ENCODE assay signal across 8 cellular contexts in genomic region chr15:90221251-90221900, GRCh38. TPM values are rescaled to one million over a fixed set of nuclear protein-coding genes. Genes with fewer than 3 reads are reported as not detected.
DNase-seq lines count a peak whose midpoint lies in the region; ATAC-seq and TF ChIP-seq lines count a peak whose summit lies in the region.

No MANE protein-coding gene starts in this region.

- H3K27me3 Mint-ChIP-seq in activated CD4-positive, alpha-beta T cell treated with anti-CD3 and anti-CD28 coated beads, Interleukin-2, amount 10 ng/mL, durations not matched to agents 7 days and 5 days: no peaks in the 10 kb centered on the region

- peak; percentile 90 for ATAC-seq in aorta (ENCODE audit: low FRiP score)
- ATAC-seq in HG03135 (IDR thresholded peaks at IDR 0.05; ENCODE audit: unreplicated experiment): no peak

- 14 to 17% methylated on average over 14 of the region's 14 CpGs for WGBS in aorta, 2 donors

- no peak overlapping the region for H3K27ac Mint-ChIP-seq in activated CD4-positive, alpha-beta T cell treated with anti-CD3 and anti-CD28 coated beads, Interleukin-2, amount 10 ng/mL, durations not matched to agents 7 days and 5 days

- peaks cover 33% of the 10 kb centered on the region; the same call in 1 of the 2 replicates for H3K36me3 ChIP-seq in Loucy (ENCODE audit: insufficient read depth, low read length)
- no peaks in the 10 kb centered on the region for H3K36me3 ChIP-seq in aorta (ENCODE audit: control insufficient read depth in 1 of 2, insufficient read depth in 2 of 2, low read length in 1 of 2)

- no peaks in the 10 kb centered on the region for H3K9me2 ChIP-seq in Loucy (replicated peaks; ENCODE audit: low read depth, low read length)

- no peaks in the 10 kb centered on the region for H3K27me3 ChIP-seq in Loucy (ENCODE audit: insufficient read depth, low read length, poor library complexity, severe bottlenecking)
- no peaks in the 10 kb centered on the region for H3K27me3 ChIP-seq in aorta (ENCODE audit: control insufficient read depth in 1 of 2, insufficient read depth in 2 of 2, low read length in 1 of 2)

- TF ChIP-seq POLR2A in erythroblast (IDR thresholded peaks at IDR 0.05; ENCODE audit: low read length): no peak

- H3K27ac ChIP-seq in aorta (ENCODE audit: low read depth in 1 of 2, low read length in 2 of 2): no peak overlapping the region

- peaks cover 10% of the 10 kb centered on the region for H3K36me3 Mint-ChIP-seq in activated CD4-positive, alpha-beta T cell treated with anti-CD3 and anti-CD28 coated beads, Interleukin-2, amount 10 ng/mL, durations not matched to agents 7 days and 5 days (ENCODE audit: low read depth)

- H3K4me3 ChIP-seq in Loucy (ENCODE audit: low read length, poor library complexity, severe bottlenecking) (no peak overlapping the region), aorta (ENCODE audit: low read length in 2 of 2) (no peak overlapping the region)

- no peaks in the 10 kb centered on the region for H3F3A ChIP-seq in Loucy (ENCODE audit: low read depth)

- no peaks in the 10 kb centered on the region for H3K9me3 ChIP-seq in Loucy (ENCODE audit: insufficient read depth, low read depth, low read length)
- H3K9me3 ChIP-seq in aorta (ENCODE audit: control insufficient read depth, low read length): no peaks in the 10 kb centered on the region

- H3K4me3 Mint-ChIP-seq in activated CD4-positive, alpha-beta T cell treated with anti-CD3 and anti-CD28 coated beads, Interleukin-2, amount 10 ng/mL, durations not matched to agents 7 days and 5 days: no peak overlapping the region

- H3K4me2 ChIP-seq in Loucy (ENCODE audit: low read depth, low read length, poor library complexity, severe bottlenecking): no peak overlapping the region

- H3K79me2 ChIP-seq in Loucy (ENCODE audit: insufficient read depth, low read length): no peaks in the 10 kb centered on the region

- DNase-seq in activated CD4-positive, alpha-beta T cell treated with anti-CD3 and anti-CD28 coated beads, Interleukin-2, amount 10 ng/mL, durations not matched to agents 7 days and 5 days: peak; percentile 37
- no peak for DNase-seq in activated CD4-positive, alpha-beta T cell treated with anti-CD3 and anti-CD28 coated beads for 1 hour
- peak; percentile 29 for DNase-seq in SKM-1 (lab: John Stamatoyannopoulos, UW; ENCODE audit: unreplicated experiment)
- DNase-seq in erythroblast (lab: John Stamatoyannopoulos, UW): peak; percentile 77 to 84
- DNase-seq in mucosa of gallbladder (ENCODE audit: low spot score): peak; percentile 75
- DNase-seq in aorta: peak; percentile 89 to 93

- no peaks in the 10 kb centered on the region for H4K20me1 ChIP-seq in Loucy (ENCODE audit: insufficient read depth, low read length, poor library complexity, severe bottlenecking)

- H3K9me3 Mint-ChIP-seq in activated CD4-positive, alpha-beta T cell treated with anti-CD3 and anti-CD28 coated beads, Interleukin-2, amount 10 ng/mL, durations not matched to agents 7 days and 5 days: no peaks in the 10 kb centered on the region

- peak; percentile 68 for TF ChIP-seq CTCF in Loucy (conservative IDR thresholded peaks at IDR 0.05; ENCODE audit: low read length)

- CTCF ChIA-PET in activated CD4-positive, alpha-beta T cell treated with anti-CD3 and anti-CD28 coated beads, Interleukin-2, amount 10 ng/mL, durations not matched to agents 7 days and 5 days (lab: Charles Lee): interaction anchor here (0.6 to 2.7 kb wide), 14 partner anchors 9 to 709 kb away, joined by 3 to 13 read pairs (median 5); partner anchors contain the start of genes SEMA4B and TTLL13

- no peak overlapping the region for H3K9ac ChIP-seq in Loucy (ENCODE audit: low read depth, low read length, poor library complexity, severe bottlenecking)

- peaks cover 14% of the 10 kb centered on the region for H3K4me1 Mint-ChIP-seq in activated CD4-positive, alpha-beta T cell treated with anti-CD3 and anti-CD28 coated beads, Interleukin-2, amount 10 ng/mL, durations not matched to agents 7 days and 5 days

- intact Hi-C loops in aorta (cut with DNase I): no loop called here

- H2AFZ ChIP-seq in Loucy (ENCODE audit: low read length): no peak overlapping the region

- POLR2A ChIA-PET in activated CD4-positive, alpha-beta T cell treated with anti-CD3 and anti-CD28 coated beads, Interleukin-2, amount 10 ng/mL, durations not matched to agents 7 days and 5 days (lab: Charles Lee): no interaction called here

- H3K4me1 ChIP-seq in Loucy (ENCODE audit: insufficient read depth, low read length, poor library complexity, severe bottlenecking): no peaks in the 10 kb centered on the region
- no peaks in the 10 kb centered on the region for H3K4me1 ChIP-seq in aorta (ENCODE audit: control insufficient read depth in 1 of 2, insufficient read depth in 2 of 2, low read length in 2 of 2)

RNA-seq across cellular contexts. Expression of gene CIB1, which starts 12.4 kb away (rescaled TPM):
- 10 to 100 TPM; 75.4 to 83.5 TPM for total RNA-seq in activated CD4-positive, alpha-beta T cell treated with anti-CD3 and anti-CD28 coated beads, Interleukin-2, amount 10 ng/mL, durations not matched to agents 7 days and 5 days
- total RNA-seq in mucosa of gallbladder (106 TPM), aorta (10 to 100 TPM; 35.5 to 54.7 TPM)
- 100 to 1,000 TPM in 1 of 2 donors, 10 to 100 TPM in 1; 94.2 to 128 TPM for polyA plus RNA-seq in aorta

RNA-seq across cellular contexts. Expression of gene GDPGP1, which starts 12.6 kb away (rescaled TPM):
- 1 to 10 TPM; 9.8 to 10.0 TPM for total RNA-seq in activated CD4-positive, alpha-beta T cell treated with anti-CD3 and anti-CD28 coated beads, Interleukin-2, amount 10 ng/mL, durations not matched to agents 7 days and 5 days
- total RNA-seq in mucosa of gallbladder (12.6 TPM), aorta (1 to 10 TPM; 3.3 to 7.1 TPM)
- polyA plus RNA-seq in aorta: 1 to 10 TPM; 1.3 to 2.1 TPM

RNA-seq across cellular contexts. Expression of gene SEMA4B, which starts 20.2 kb away (rescaled TPM):
- 10 to 100 TPM; 23.4 to 26.7 TPM for total RNA-seq in activated CD4-positive, alpha-beta T cell treated with anti-CD3 and anti-CD28 coated beads, Interleukin-2, amount 10 ng/mL, durations not matched to agents 7 days and 5 days
- total RNA-seq in mucosa of gallbladder (79.7 TPM), aorta (10 to 100 TPM; 19.5 to 30.4 TPM)
- polyA plus RNA-seq in aorta: 10 to 100 TPM in 1 of 2 donors, 1 to 10 TPM in 1; 9.7 to 10.8 TPM

RNA-seq across cellular contexts. Expression of gene TTLL13, which starts 28.0 kb away (rescaled TPM):
- under 1 TPM; 0.45 to 0.87 TPM for total RNA-seq in activated CD4-positive, alpha-beta T cell treated with anti-CD3 and anti-CD28 coated beads, Interleukin-2, amount 10 ng/mL, durations not matched to agents 7 days and 5 days
- 0.32 TPM for total RNA-seq in mucosa of gallbladder
- total RNA-seq in aorta: not detected
- polyA plus RNA-seq in aorta: not detected

RNA-seq across cellular contexts. Expression of gene NGRN, which starts 44.1 kb away (rescaled TPM):
- 10 to 100 TPM; 28.5 to 30.0 TPM for total RNA-seq in activated CD4-positive, alpha-beta T cell treated with anti-CD3 and anti-CD28 coated beads, Interleukin-2, amount 10 ng/mL, durations not matched to agents 7 days and 5 days
- total RNA-seq in mucosa of gallbladder (91.8 TPM), aorta (10 to 100 TPM; 75.6 to 81.5 TPM)
- polyA plus RNA-seq in aorta: 100 to 1,000 TPM in 1 of 2 donors, 10 to 100 TPM in 1; 87.9 to 120 TPM
